ENCODE assay signal across 26 cellular contexts in genomic region chr5:180135967-180136641, GRCh38.
DNase-seq lines count a peak whose midpoint lies in the region; ATAC-seq, FAIRE-seq and TF ChIP-seq lines count a peak whose summit lies in the region.
"Had no signal": no experiment of that assay in that cellular context is flagged by ENCODE, and none has a peak within 500 bp of the region (broad histone marks: within the 10 kb centered on the region; RNA-seq: fewer than 3 reads in every experiment).

No MANE protein-coding gene starts in this region.

- H3K4me3 Mint-ChIP-seq in nephron progenitor cell: no peak overlapping the region
- H3K4me3 Mint-ChIP-seq: stimulated activated naive CD8-positive, alpha-beta T cell treated with anti-CD3 and anti-CD28 coated beads, Interleukin-15, Interleukin-2, amounts not matched to agents 100 ng/mL and 50 ng/mL, for 24 hours; T-helper 17 cell had no signal

- H3K4me1 ChIP-seq in neuronal stem cell (ENCODE audit: control insufficient read depth in 2 of 2, insufficient read depth in 1 of 2, low read depth in 1 of 2, low read length in 2 of 2): peaks cover 0 to 8% of the 10 kb centered on the region in 2 donors
- no peaks in the 10 kb centered on the region for H3K4me1 ChIP-seq in HepG2 (ENCODE audit: insufficient read depth, low read length)
- H3K4me1 ChIP-seq: A549 had no signal

- TF ChIP-seq POLR2A in HepG2 (IDR thresholded peaks at IDR 0.05; ENCODE audit: insufficient read depth in 1 of 2, low read depth in 2 of 2, low read length in 2 of 2): no peak

- H3K9me3 ChIP-seq in neuronal stem cell (replicated peaks in 1 of 2; ENCODE audit: control insufficient read depth in 2 of 2, insufficient read depth in 1 of 2, low read depth in 1 of 2, low read length in 2 of 2): peaks cover 0 to 2% of the 10 kb centered on the region in 2 donors
- no peaks in the 10 kb centered on the region for H3K9me3 ChIP-seq in HepG2 (ENCODE audit: low read length)
- H3K9me3 ChIP-seq: A549, ovary, tibial nerve had no signal

- no CpG with 5 or more reads among the region's 43 CpGs for WGBS in neuronal stem cell (ENCODE audit: extremely low coverage in 2 of 2, insufficient read length in 2 of 2, insufficient replicate concordance in 1 of 2), 2 donors
- 73% methylated on average over 27 of the region's 43 CpGs for WGBS in HepG2 (ENCODE audit: low lambda C conversion rate)

- no peaks in the 10 kb centered on the region for H3K36me3 Mint-ChIP-seq in nephron progenitor cell (ENCODE audit: low read depth)
- H3K36me3 Mint-ChIP-seq: activated naive CD4-positive, alpha-beta T cell treated with anti-CD3 and anti-CD28 coated beads, Interleukin-2, amount 50 U/mL, for 72 hours had no signal

- H3K4ac ChIP-seq in neuronal stem cell (ENCODE audit: low read length): no peak overlapping the region

- H3K27ac Mint-ChIP-seq in nephron progenitor cell: no peak overlapping the region
- H3K27ac Mint-ChIP-seq: activated naive CD4-positive, alpha-beta T cell treated with anti-CD3 and anti-CD28 coated beads, Interleukin-2, amount 50 U/mL, for 72 hours; T-helper 17 cell had no signal

- peak; percentile 56 for DNase-seq in activated effector memory CD4-positive, alpha-beta T cell treated with anti-CD3 and anti-CD28 coated beads, Interleukin-2, amount 50 U/mL, for 16 hours
- DNase-seq in activated effector memory CD4-positive, alpha-beta T cell treated with Interleukin-2 at 50 U/mL for 16 hours: no peak
- peak; percentile 42 for DNase-seq in ecto neural progenitor cell (ENCODE audit: low spot score)
- DNase-seq in neuronal stem cell (ENCODE audit: low spot score): no peak
- peak; percentile 30 for DNase-seq in urothelium cell line (ENCODE audit: low spot score)
- no peak for DNase-seq in nephron progenitor cell
- DNase-seq in HepG2 (ENCODE audit: low spot score): no peak
- DNase-seq: activated CD4-positive, alpha-beta T cell treated with anti-CD3 and anti-CD28 coated beads for 4 hours; GM23248; mesenchymal stem cell; MV-4-11; NCI-H1694 treated with DMSO at 0.1 percent for 48 hours; NCI-H2171; NCI-H526; stimulated activated CD4-positive, alpha-beta T cell treated with anti-CD3 and anti-CD28 coated beads, Interleukin-4, amount 100 ng/mL, for 4 hours; T-helper 17 cell had no signal

- H3K23ac ChIP-seq in neuronal stem cell (ENCODE audit: low read depth, low read length, poor library complexity): peak overlapping the region; percentile 43

- TF ChIP-seq CTCF in nephron progenitor cell (IDR thresholded peaks at IDR 0.05) (no peak), HepG2 (CRISPR knock-in tag; IDR thresholded peaks at IDR 0.05) (no peak)

- H3K9me3 Mint-ChIP-seq in nephron progenitor cell: no peaks in the 10 kb centered on the region
- H3K9me3 Mint-ChIP-seq: activated naive CD4-positive, alpha-beta T cell treated with anti-CD3 and anti-CD28 coated beads, Interleukin-2, amount 50 U/mL, for 72 hours; activated T-helper 1 cell treated with anti-CD3 and anti-CD28 coated beads, Interleukin-12 subunit alpha, Interleukin-12 subunit beta, Interleukin-2, Interleukin-4 antibody, amounts not matched to agents 30 ng/mL and 10 ng/mL and 1 ng/mL, durations not matched to agents 14 hours and 24 hours and 36 hours; stimulated activated naive CD8-positive, alpha-beta T cell treated with anti-CD3 and anti-CD28 coated beads, Interleukin-15, Interleukin-2, amounts not matched to agents 100 ng/mL and 50 ng/mL, for 24 hours had no signal

- TF ChIP-seq RAD21 in HepG2 (CRISPR knock-in tag; IDR thresholded peaks at IDR 0.05): no peak

- H3K27me3 ChIP-seq in neuronal stem cell (ENCODE audit: control insufficient read depth in 3 of 3, insufficient read depth in 3 of 3, low read depth in 1 of 3, low read length in 3 of 3): peaks cover 0 to 19% (median 0%) of the 10 kb centered on the region in 3 experiments
- peaks cover 13 to 60% of the 10 kb centered on the region in 2 experiments; a peak in 4 of 5 replicates for H3K27me3 ChIP-seq in HepG2 (ENCODE audit: control insufficient read depth in 1 of 2, insufficient read depth in 2 of 2, low read length in 2 of 2)
- H3K27me3 ChIP-seq: ovary, tibial nerve had no signal

- H2BK120ac ChIP-seq in neuronal stem cell (ENCODE audit: low read depth, low read length): peak overlapping the region; percentile 72

- intact Hi-C loops in HepG2 (cut with micrococcal nuclease; ENCODE audit: unreplicated experiment): no loop called here

- H3K36me3 ChIP-seq in neuronal stem cell (replicated peaks in 1 of 2; ENCODE audit: control insufficient read depth in 2 of 2, insufficient read depth in 2 of 2, low read length in 2 of 2): no peaks in the 10 kb centered on the region
- no peaks in the 10 kb centered on the region for H3K36me3 ChIP-seq in HepG2 (replicated peaks in 1 of 2; ENCODE audit: control insufficient read depth in 1 of 2, insufficient read depth in 2 of 2, low read length in 2 of 2)
- H3K36me3 ChIP-seq: ovary, tibial nerve had no signal

- peak overlapping the region; percentile 33 for H2BK15ac ChIP-seq in neuronal stem cell (ENCODE audit: low read length)

- CTCF ChIA-PET in HepG2 (lab: Yijun Ruan, JAX; ENCODE audit: low intra/inter-chr PET ratio, low total read pairs): no interaction called here

- H3K9ac ChIP-seq in neuronal stem cell (ENCODE audit: low read depth, low read length, poor library complexity) (peak overlapping the region; percentile 50), HepG2 (ENCODE audit: insufficient read depth, low read depth, low read length) (no peak overlapping the region)
- H3K9ac ChIP-seq: GM23248 had no signal

- H4K8ac ChIP-seq in neuronal stem cell (ENCODE audit: low read depth, low read length): peak overlapping the region; percentile 65

- H3K79me2 ChIP-seq in HepG2 (ENCODE audit: insufficient read depth, low read length): no peaks in the 10 kb centered on the region

- peaks cover 20% of the 10 kb centered on the region for H3K27me3 Mint-ChIP-seq in nephron progenitor cell (ENCODE audit: low read depth, poor library complexity)
- H3K27me3 Mint-ChIP-seq: stimulated activated naive CD8-positive, alpha-beta T cell treated with anti-CD3 and anti-CD28 coated beads, Interleukin-15, Interleukin-2, amounts not matched to agents 100 ng/mL and 50 ng/mL, for 24 hours had no signal

- peaks cover 4% of the 10 kb centered on the region for H3K79me1 ChIP-seq in neuronal stem cell (ENCODE audit: low read depth, low read length)

- POLR2A ChIA-PET in HepG2 (lab: Yijun Ruan, JAX): no interaction called here

- peak overlapping the region; percentile 84 for H2BK12ac ChIP-seq in neuronal stem cell (ENCODE audit: low read length)

- H3K27ac ChIP-seq in neuronal stem cell (replicated peaks; ENCODE audit: low read length): no peak overlapping the region
- H3K27ac ChIP-seq in HepG2 (ENCODE audit: extremely low read length, insufficient read depth, low read length): no peak overlapping the region
- H3K27ac ChIP-seq: A549, GM23248, ovary, SK-N-MC had no signal

- no TSS peak for BruUV-seq in HepG2 (replicated peaks; lab: Mats Ljungman, UMichigan)

- H3K4me1 Mint-ChIP-seq in nephron progenitor cell: peaks cover 28% of the 10 kb centered on the region

- in situ Hi-C loops in HepG2 (cut with HindIII; ENCODE audit: extremely low pct_ligation_motif_present, low pct_unique_long_range_greater_than_20kb): no loop called here

- peak overlapping the region; percentile 92 for H2AK5ac ChIP-seq in neuronal stem cell (ENCODE audit: low read depth, low read length)

- no peak overlapping the region for H3K4me2 ChIP-seq in neuronal stem cell (ENCODE audit: insufficient read depth, low read length, poor library complexity, severe bottlenecking)
- no peak overlapping the region for H3K4me2 ChIP-seq in HepG2 (ENCODE audit: low read depth, low read length)
- H3K4me2 ChIP-seq: A549 had no signal

- no peaks in the 10 kb centered on the region for H4K20me1 ChIP-seq in HepG2 (ENCODE audit: insufficient read depth, low read length)

- H4K91ac ChIP-seq in neuronal stem cell (ENCODE audit: low read depth, low read length, poor library complexity): no peak overlapping the region

- H3K14ac ChIP-seq in neuronal stem cell (ENCODE audit: low read length): peak overlapping the region; percentile 94

- ATAC-seq in GM21737 (IDR thresholded peaks at IDR 0.05; ENCODE audit: unreplicated experiment) (no peak), HepG2 (no peak)
- ATAC-seq: A549, right cardiac atrium, T-helper 17 cell had no signal

- TF ChIP-seq EP300 in HepG2 (IDR thresholded peaks at IDR 0.05; ENCODE audit: low read depth in 2 of 2, low read length in 2 of 2) (no peak), HepG2 (CRISPR knock-in tag; IDR thresholded peaks at IDR 0.05; ENCODE audit: borderline replicate concordance) (no peak)

- H3K18ac ChIP-seq in neuronal stem cell (ENCODE audit: low read length): peak overlapping the region; percentile 71

- H2AFZ ChIP-seq in neuronal stem cell (ENCODE audit: low read length) (no peak overlapping the region), HepG2 (ENCODE audit: low read length) (no peak overlapping the region)
- H2AFZ ChIP-seq: GM23248 had no signal

- H2BK5ac ChIP-seq in neuronal stem cell (ENCODE audit: low read length): peak overlapping the region; percentile 39

- no peak overlapping the region for H3K4me3 ChIP-seq in neuronal stem cell (ENCODE audit: low read length in 2 of 2)
- H3K4me3 ChIP-seq in HepG2 (replicated peaks in 1 of 3; ENCODE audit: insufficient read depth in 1 of 3, low read depth in 2 of 3, low read length in 3 of 3): no peak overlapping the region
- H3K4me3 ChIP-seq: A549, GM23248, ovary, SK-N-MC, tibial nerve had no signal

- FAIRE-seq in urothelium cell line (lab: Jason Lieb, UNC): no peak
- no peak for FAIRE-seq in HepG2 (lab: Jason Lieb, UNC)
- FAIRE-seq: A549, G401.6 had no signal

TF ChIP-seq in HepG2, 621 proteins besides CTCF, POLR2A, EP300 and RAD21:
- TF ChIP-seq NPAS2 (CRISPR knock-in tag; IDR thresholded peaks at IDR 0.05; ENCODE audit: borderline replicate concordance): no peak
TF ChIP-seq in HepG2: peak in this region for 0.

Comparison
In these comparisons a context has a peak if more than half of its experiments do, and no peak if none do; other contexts are left out.
1. DNase-seq: peak in activated effector memory CD4-positive, alpha-beta T cell treated with anti-CD3 and anti-CD28 coated beads, Interleukin-2, amount 50 U/mL, for 16 hours (single experiment), ecto neural progenitor cell (single experiment) and urothelium cell line (single experiment); none in activated effector memory CD4-positive, alpha-beta T cell treated with Interleukin-2 at 50 U/mL for 16 hours (single experiment), neuronal stem cell (single experiment), nephron progenitor cell (single experiment) and HepG2 (single experiment).